16 cellular contexts compared by ENCODE assay signal in the genomic region with DNA sequence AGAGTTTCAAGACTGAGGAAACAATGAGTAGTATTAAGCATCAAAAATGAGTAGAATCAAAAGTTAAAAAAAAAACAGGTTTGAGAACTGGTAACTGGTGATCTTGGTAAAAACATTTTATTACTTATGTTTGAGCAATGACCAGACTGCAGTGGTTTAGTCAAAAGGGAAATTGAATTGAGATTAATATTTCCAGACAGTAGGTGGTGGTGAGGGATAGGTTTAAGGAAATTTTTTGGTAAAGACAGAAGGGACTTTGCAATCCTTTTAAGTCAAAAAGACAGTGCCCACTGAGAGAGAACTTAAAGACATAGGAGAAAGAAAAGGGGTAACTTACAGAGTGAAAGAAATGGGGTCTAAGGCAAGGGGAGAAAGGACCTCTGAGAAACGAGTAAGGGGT.
"Had no signal": no experiment of that assay in that cellular context is flagged by ENCODE, and none has a peak within 500 bp of the region (broad histone marks: within the 10 kb centered on the region; RNA-seq: fewer than 3 reads in every experiment).

No MANE protein-coding gene starts in this region.

- H3K27ac Mint-ChIP-seq: activated CD8-positive, alpha-beta T cell treated with anti-CD3 and anti-CD28 coated beads, Interleukin-2, amount 10 ng/mL, durations not matched to agents 7 days and 5 days; activated naive CD4-positive, alpha-beta T cell treated with anti-CD3 and anti-CD28 coated beads, Interleukin-2, amount 50 U/mL, for 72 hours; activated T-helper 2 cell treated with anti-CD3 and anti-CD28 coated beads, Interferon-gamma antibody, Interleukin-2, Interleukin-4, amounts not matched to agents 10 μg/mL and 5 μg/mL and 100 μg/mL, durations not matched to agents 14 hours and 24 hours and 36 hours had no signal

- H3K27ac ChIP-seq: breast epithelium, gastroesophageal sphincter, hepatocyte, pancreas had no signal

- H3K4me2 ChIP-seq: hepatocyte had no signal

- ATAC-seq: activated CD8-positive, alpha-beta T cell treated with anti-CD3 and anti-CD28 coated beads, Interleukin-2, amount 10 ng/mL, durations not matched to agents 7 days and 5 days; activated naive CD4-positive, alpha-beta T cell treated with anti-CD3 and anti-CD28 coated beads, Interleukin-2, amount 50 U/mL, for 72 hours; gastroesophageal sphincter; left ventricle myocardium superior; pancreas had no signal

- H3K4me3 ChIP-seq: breast epithelium, gastroesophageal sphincter, hepatocyte, pancreas had no signal

- H3K9me3 Mint-ChIP-seq: activated naive CD4-positive, alpha-beta T cell treated with anti-CD3 and anti-CD28 coated beads, Interleukin-2, amount 50 U/mL, for 72 hours; activated T-helper 2 cell treated with anti-CD3 and anti-CD28 coated beads, Interferon-gamma antibody, Interleukin-2, Interleukin-4, amounts not matched to agents 10 μg/mL and 5 μg/mL and 100 μg/mL, durations not matched to agents 14 hours and 24 hours and 36 hours; neural crest cell had no signal

- H3K79me2 ChIP-seq: hepatocyte had no signal

- FAIRE-seq: colon, pancreas, urothelium cell line had no signal

- H2AFZ ChIP-seq: hepatocyte had no signal

- DNase-seq: activated CD4-positive, alpha-beta T cell treated with anti-CD3 and anti-CD28 coated beads for 1 hour; activated CD8-positive, alpha-beta memory T cell treated with anti-CD3 and anti-CD28 coated beads, Interleukin-2, amount 50 U/mL, for 48 hours; activated CD8-positive, alpha-beta T cell treated with anti-CD3 and anti-CD28 coated beads, Interleukin-2, amount 10 ng/mL, durations not matched to agents 7 days and 5 days; anterior cingulate cortex; left ventricle myocardium superior; mesendoderm; pancreas; stimulated activated CD4-positive, alpha-beta T cell treated with anti-CD3 and anti-CD28 coated beads, Interleukin-4, amount 100 ng/mL, for 4 hours had no signal

- H3K27me3 ChIP-seq: breast epithelium, gastroesophageal sphincter, hepatocyte, pancreas had no signal

- H3K4me1 ChIP-seq: breast epithelium had no signal

- H3K36me3 ChIP-seq: breast epithelium had no signal

- H3K4me3 Mint-ChIP-seq: activated CD8-positive, alpha-beta T cell treated with anti-CD3 and anti-CD28 coated beads, Interleukin-2, amount 10 ng/mL, durations not matched to agents 7 days and 5 days; neural crest cell had no signal

- H3K9me3 ChIP-seq: breast epithelium, gastroesophageal sphincter, pancreas had no signal
